8 cellular contexts compared by ENCODE assay signal in the genomic region with DNA sequence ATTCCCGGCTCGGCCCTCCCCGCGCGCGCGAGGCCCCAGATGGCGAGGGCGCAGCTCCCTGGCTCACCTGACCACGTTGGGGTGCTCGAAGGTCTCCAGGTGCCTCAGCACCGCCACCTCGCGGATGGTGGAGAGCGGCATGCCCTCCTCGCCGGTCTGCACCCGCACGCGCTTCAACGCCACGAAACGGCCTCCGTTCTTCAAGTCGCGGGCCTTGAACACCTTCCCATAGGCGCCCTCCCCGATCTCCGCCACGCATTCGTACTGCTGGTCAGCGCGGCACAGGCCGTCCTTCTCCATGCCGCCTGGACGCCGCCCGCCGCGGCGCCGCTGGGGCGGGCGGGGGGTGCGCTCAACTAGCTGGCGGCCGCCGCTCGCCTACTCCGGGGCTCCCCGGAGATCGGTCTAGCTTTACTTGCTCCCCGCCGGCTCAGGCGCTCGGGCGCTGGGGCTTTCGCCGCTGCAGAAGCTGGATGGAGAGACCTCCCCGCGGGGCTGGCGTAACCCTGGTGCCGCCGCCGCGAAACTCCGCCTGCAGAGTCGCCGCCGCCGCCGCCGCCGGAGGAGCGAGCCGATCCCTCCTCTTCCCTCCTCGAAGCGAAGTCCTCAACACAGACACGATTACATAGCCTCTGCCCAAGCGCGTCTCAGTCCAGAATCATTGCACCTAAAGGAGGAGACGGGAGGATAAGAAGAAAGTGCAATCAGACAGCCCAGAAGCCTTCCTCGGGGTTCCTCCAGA. TPM values are rescaled to one million over a fixed set of nuclear protein-coding genes. Genes with fewer than 3 reads are reported as not detected.
DNase-seq lines count a peak whose midpoint lies in the region; ATAC-seq and TF ChIP-seq lines count a peak whose summit lies in the region.

No MANE protein-coding gene starts in this region.

- no peaks in the 10 kb centered on the region for H3K27me3 ChIP-seq in lower lobe of right lung (ENCODE audit: low read depth)

- H3K9me3 ChIP-seq in lower lobe of right lung: no peaks in the 10 kb centered on the region

- in situ Hi-C loops in GM18951 (cut with MboI; ENCODE audit: low sequenced_read_pairs, unreplicated experiment): loop anchor here (10.0 kb wide), 1 partner anchor 138 kb away; no protein-coding TSS in a partner anchor

- TF ChIP-seq POLR2A in GM18951 (IDR thresholded peaks at IDR 0.05; ENCODE audit: extremely low read depth, insufficient read depth, insufficient read length): peak; percentile 49

- TF ChIP-seq CTCF in lower lobe of right lung (IDR thresholded peaks at IDR 0.05): peak; percentile 84

- peak overlapping the region; percentile 83 for H3K4me3 ChIP-seq in lower lobe of right lung

- ATAC-seq in HG03175 (IDR thresholded peaks at IDR 0.05; ENCODE audit: unreplicated experiment): peak; percentile 67
- peak; percentile 91 to 92 for ATAC-seq in lower lobe of right lung

- DNase-seq in AML-193 (lab: John Stamatoyannopoulos, UW) (peak; percentile 47), NCI-H510A (lab: John Stamatoyannopoulos, UW) (peak; percentile 69), dermis blood vessel endothelial cell (peak; percentile 92), lower lobe of right lung (peak; percentile 92)
- peak; percentile 90 for DNase-seq in activated CD4-positive, alpha-beta T cell treated with anti-CD3 and anti-CD28 coated beads, Interleukin-2, amount 50 U/mL, for 1 hour
- DNase-seq in stimulated activated CD4-positive, alpha-beta T cell treated with anti-CD3 and anti-CD28 coated beads, TNF-alpha, amount 100 ng/mL, for 4 hours (ENCODE audit: low read depth in 3 of 3): peak; percentile 78 to 82 (median 79)

- H3K4me1 ChIP-seq in lower lobe of right lung: peaks cover 27% of the 10 kb centered on the region

- intact Hi-C loops in lower lobe of right lung (cut with DNase I): loop anchor here (10.0 kb wide), 1 partner anchor 138 kb away; no protein-coding TSS in a partner anchor

- peak overlapping the region; percentile 84 for H3K27ac ChIP-seq in lower lobe of right lung

- no peaks in the 10 kb centered on the region for H3K36me3 ChIP-seq in lower lobe of right lung

RNA-seq across cellular contexts. Expression of gene CDK6, which starts 3.2 kb away (rescaled TPM):
- total RNA-seq in dermis blood vessel endothelial cell (44.6 and 48.2 TPM in 2 replicates), lower lobe of right lung (21.7 TPM)

Comparison
In these comparisons a context has a peak if more than half of its experiments do, and no peak if none do; other contexts are left out.
1. Peak in every context shown above with its lines: DNase-seq, ATAC-seq, H3K4me3 ChIP-seq and H3K27ac ChIP-seq.